Comparison of ENCODE assay signal across 8 cellular contexts in the genomic region with DNA sequence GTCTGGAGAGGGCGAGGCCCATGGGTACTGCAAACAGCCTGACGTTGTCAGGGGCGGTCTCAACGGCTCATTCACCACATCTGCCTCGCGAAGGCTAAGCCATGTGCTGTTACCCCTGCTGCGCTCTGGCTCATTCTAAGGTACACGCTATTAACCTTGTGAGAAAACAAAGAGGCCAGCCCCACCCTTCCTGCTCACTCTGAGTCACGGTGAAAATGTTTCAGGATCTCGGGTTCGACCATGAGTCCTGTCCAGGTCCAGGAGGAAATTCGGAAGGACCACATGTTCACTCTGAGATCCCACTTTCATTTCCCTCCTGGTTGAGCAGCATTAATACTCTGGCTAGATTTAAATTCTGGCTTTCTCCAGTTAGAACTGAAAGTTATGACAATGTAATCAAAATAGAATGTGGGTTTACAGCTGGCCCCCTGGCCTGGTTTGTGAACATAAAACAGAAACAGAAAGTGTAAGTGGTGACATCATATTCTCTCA. TPM values are rescaled to one million over a fixed set of nuclear protein-coding genes. Genes with fewer than 3 reads are reported as not detected.
DNase-seq lines count a peak whose midpoint lies in the region; ATAC-seq, FAIRE-seq and TF ChIP-seq lines count a peak whose summit lies in the region.

No MANE protein-coding gene starts in this region.

- H3K79me2 ChIP-seq in fibroblast of lung (ENCODE audit: control insufficient read depth, insufficient read depth, low read length) = peaks cover 77% of the 10 kb centered on the region

- no peak for TF ChIP-seq CTCF in fibroblast of lung (conservative IDR thresholded peaks at IDR 0.05 in 1 of 2, IDR thresholded peaks at IDR 0.05 in 1 of 2; ENCODE audit: low read depth in 1 of 2, low read length in 2 of 2)

- peak overlapping the region; percentile 55 for H3K4me2 ChIP-seq in fibroblast of lung (ENCODE audit: extremely low read depth, insufficient read depth, low read length)

- H3K27ac ChIP-seq in fibroblast of lung (ENCODE audit: insufficient read depth, low read length) = peak overlapping the region; percentile 88

- no peak overlapping the region for H2AFZ ChIP-seq in fibroblast of lung (ENCODE audit: low read length)

- no peaks in the 10 kb centered on the region for H4K20me1 ChIP-seq in fibroblast of lung (ENCODE audit: control insufficient read depth, extremely low read depth, insufficient read depth, low read length)

- DNase-seq in activated CD4-positive, alpha-beta T cell treated with anti-CD3 and anti-CD28 coated beads for 48 hours = peak; percentile 36
- DNase-seq in fibroblast of lung (ENCODE audit: low read depth in 2 of 2) (peak; percentile 85 to 91), sciatic nerve (ENCODE audit: low spot score) (no peak), NCI-H524 treated with DMSO at 0.1 percent for 48 hours (lab: John Stamatoyannopoulos, UW) (no peak), HuH-7.5 (ENCODE audit: low spot score) (no peak)

- H3K4me1 ChIP-seq in fibroblast of lung (ENCODE audit: control insufficient read depth, extremely low read depth, insufficient read depth, low read length) = peaks cover 28% of the 10 kb centered on the region

- intact Hi-C loops in sciatic nerve (cut with DNase I) = no loop called here

- peak overlapping the region; percentile 9 to 58 (median 30) for H3K4me3 ChIP-seq in fibroblast of lung (replicated peaks in 1 of 4; ENCODE audit: control extremely low read depth in 1 of 4, insufficient read depth in 1 of 4, low read depth in 3 of 4, low read length in 4 of 4)

- H3K36me3 ChIP-seq in fibroblast of lung (ENCODE audit: control insufficient read depth, insufficient read depth, low read length) = peaks cover 2% of the 10 kb centered on the region

- H3K9me3 ChIP-seq in fibroblast of lung (ENCODE audit: control insufficient read depth, insufficient read depth, low read depth, low read length) = no peaks in the 10 kb centered on the region

- peak; percentile 95 for FAIRE-seq in G401.6 (lab: Jason Lieb, UNC)

- ATAC-seq in GM21423 (IDR thresholded peaks at IDR 0.05; ENCODE audit: unreplicated experiment) (peak; percentile 77), HG03575 (IDR thresholded peaks at IDR 0.05; ENCODE audit: extremely low read depth, insufficient number of reproducible peaks, low FRiP score, unreplicated experiment) (peak; percentile 64), sciatic nerve (peak; percentile 59)

- H3K27me3 ChIP-seq in fibroblast of lung (ENCODE audit: control insufficient read depth, insufficient read depth, low read length) = no peaks in the 10 kb centered on the region

- peak overlapping the region; percentile 25 for H3K9ac ChIP-seq in fibroblast of lung (ENCODE audit: insufficient read depth, low read length)

RNA-seq across cellular contexts. Expression of a gene that starts 55.2 kb away (rescaled TPM):
- total RNA-seq in fibroblast of lung = 36.0 and 55.3 TPM in 2 replicates
- 62.7 and 62.8 TPM in 2 replicates for polyA plus RNA-seq in fibroblast of lung
- 39.9 and 51.2 TPM in 2 replicates for polyA plus RNA-seq in fibroblast of lung (2012)
- 205 and 211 TPM in 2 replicates for polyA minus RNA-seq in fibroblast of lung (ENCODE audit: low replicate concordance)
- 125 TPM for total RNA-seq in sciatic nerve

Comparison
In these comparisons a context has a peak if more than half of its experiments do, and no peak if none do; other contexts are left out.
1. DNase-seq: peak in activated CD4-positive, alpha-beta T cell treated with anti-CD3 and anti-CD28 coated beads for 48 hours (single experiment) and fibroblast of lung (2 of 2); none in sciatic nerve (single experiment), NCI-H524 treated with DMSO at 0.1 percent for 48 hours (single experiment) and HuH-7.5 (single experiment).
2. Peak in every context shown above with its lines, with median percentiles within 50 percentile points of each other: ATAC-seq.